ENCODE assay signal across 19 cellular contexts in genomic region chr10:116637830-116638229, GRCh38. TPM values are rescaled to one million over a fixed set of nuclear protein-coding genes. Genes with fewer than 3 reads are reported as not detected.
DNase-seq lines count a peak whose midpoint lies in the region; ATAC-seq and TF ChIP-seq lines count a peak whose summit lies in the region.
"Had no signal": no experiment of that assay in that cellular context is flagged by ENCODE, and none has a peak within 500 bp of the region (broad histone marks: within the 10 kb centered on the region; RNA-seq: fewer than 3 reads in every experiment).

No MANE protein-coding gene starts in this region.

- no peaks in the 10 kb centered on the region for H3K79me2 ChIP-seq in PC-3 (ENCODE audit: low read length)

- no peak overlapping the region for H2AFZ ChIP-seq in PC-3 (ENCODE audit: low read length)
- H2AFZ ChIP-seq: GM23248 had no signal

- ATAC-seq in GM19351 (IDR thresholded peaks at IDR 0.05; ENCODE audit: unreplicated experiment): peak; percentile 67
- no peak for ATAC-seq in PC-3
- no peak for ATAC-seq in HG02885 (IDR thresholded peaks at IDR 0.05; ENCODE audit: poor library complexity, unreplicated experiment)
- ATAC-seq in HG03432 (IDR thresholded peaks at IDR 0.05; ENCODE audit: unreplicated experiment): no peak
- ATAC-seq: A549 had no signal

- BruUV-seq in PC-3 (replicated peaks; lab: Mats Ljungman, UMichigan): no TSS peak

- H3K27ac ChIP-seq in BLaER1 (no peak overlapping the region), PC-3 (ENCODE audit: low read length) (no peak overlapping the region)
- H3K27ac ChIP-seq: A549, C4-2B, GM23248, SK-N-MC had no signal

- H3K9me3 ChIP-seq in BLaER1 (no peaks in the 10 kb centered on the region; the same call in 1 of the 2 replicates), PC-3 (ENCODE audit: low read length) (no peaks in the 10 kb centered on the region)
- H3K9me3 ChIP-seq: A549 had no signal

- H3K36me3 ChIP-seq in BLaER1 (no peaks in the 10 kb centered on the region), PC-3 (ENCODE audit: low read depth, low read length) (no peaks in the 10 kb centered on the region)

- POLR2A ChIA-PET in PC-3 (lab: Charles Lee; ENCODE audit: unreplicated experiment): no interaction called here

- no peaks in the 10 kb centered on the region for H3K9me2 ChIP-seq in PC-3 (replicated peaks; ENCODE audit: low read length)

- peak; percentile 25 for DNase-seq in PC-3
- peak; percentile 42 for DNase-seq in foreskin melanocyte
- DNase-seq in NCI-H1092 treated with DMSO at 0.1 percent for 48 hours (lab: John Stamatoyannopoulos, UW): no peak
- no peak for DNase-seq in NCI-H1092 (lab: John Stamatoyannopoulos, UW)
- DNase-seq: COR-L47, DMS153, GM23248, HCEC 1CT, KBM-7, NCI-H2081 treated with DMSO at 0.1 percent for 48 hours, NCI-H510A, NCI-H774 had no signal

- H3K9ac ChIP-seq in BLaER1: no peak overlapping the region
- no peak overlapping the region for H3K9ac ChIP-seq in PC-3 (ENCODE audit: low read length)
- H3K9ac ChIP-seq: GM23248 had no signal

- H3K27me3 ChIP-seq in BLaER1 (no peaks in the 10 kb centered on the region), PC-3 (ENCODE audit: low read length) (no peaks in the 10 kb centered on the region)

- H3K4me3 ChIP-seq in BLaER1 (no peak overlapping the region), PC-3 (ENCODE audit: low read length) (no peak overlapping the region)
- H3K4me3 ChIP-seq: A549, GM23248, SK-N-MC had no signal

- TF ChIP-seq CTCF in PC-3 (conservative IDR thresholded peaks at IDR 0.05; ENCODE audit: low read depth, low read length): no peak

- intact Hi-C loops in PC-3 (cut with micrococcal nuclease): no loop called here

- CTCF ChIA-PET in PC-3 (lab: Charles Lee): no interaction called here

- H3F3A ChIP-seq in PC-3 (ENCODE audit: low read length, unreplicated experiment): no peaks in the 10 kb centered on the region

- H3K4me2 ChIP-seq in BLaER1 (peak overlapping the region; percentile 5; the same call in 1 of the 2 replicates), PC-3 (ENCODE audit: low read length) (no peak overlapping the region)
- H3K4me2 ChIP-seq: A549 had no signal

- H3K4me1 ChIP-seq in BLaER1: peaks cover 11% of the 10 kb centered on the region; the same call in 1 of the 2 replicates
- no peaks in the 10 kb centered on the region for H3K4me1 ChIP-seq in PC-3 (ENCODE audit: insufficient read depth, low read length)

- H4K20me1 ChIP-seq in BLaER1: no peaks in the 10 kb centered on the region
- no peaks in the 10 kb centered on the region for H4K20me1 ChIP-seq in PC-3 (ENCODE audit: low read length)

RNA-seq across cellular contexts. Expression of gene PNLIPRP2, which starts 17.1 kb away (rescaled TPM):
- not detected in 2 replicates for total RNA-seq in PC-3 (2014; rRNA removed)
- total RNA-seq: GM23248 had no signal

RNA-seq across cellular contexts. Expression of gene PNLIPRP1, which starts 47.1 kb away (rescaled TPM):
- not detected in 2 replicates for total RNA-seq in PC-3 (2014; rRNA removed)
- total RNA-seq: GM23248 had no signal

Comparison
In these comparisons a context has a peak if more than half of its experiments do, and no peak if none do; other contexts are left out.
1. DNase-seq: peak in PC-3 (single experiment) and foreskin melanocyte (single experiment); none in NCI-H1092 treated with DMSO at 0.1 percent for 48 hours (single experiment) and NCI-H1092 (single experiment).